ENCODE assay signal across 8 cellular contexts in genomic region chr12:89525824-89526770, GRCh38.
DNase-seq lines count a peak whose midpoint lies in the region; ATAC-seq lines count a peak whose summit lies in the region.

TSS of gene POC1B (minus strand) at chr12:89526047. CDS start at chr12:89525895, 152 bp downstream.

- peak; percentile 72 for ATAC-seq in HG03432 (IDR thresholded peaks at IDR 0.05; ENCODE audit: unreplicated experiment)

- DNase-seq in AML-193 (lab: John Stamatoyannopoulos, UW), result peak; percentile 74 to 90
- DNase-seq in GM19238 (ENCODE audit: insufficient read length, low spot score), result peak; percentile 69
- DNase-seq in NCI-H446 treated with DMSO at 0.1 percent for 48 hours (lab: John Stamatoyannopoulos, UW), result peak; percentile 62
- peak; percentile 75 for DNase-seq in activated CD4-positive, CD25-positive, alpha-beta regulatory T cell treated with anti-CD3 and anti-CD28 coated beads, Interleukin-2, amount 50 U/mL, for 72 hours
- peak; percentile 92 for DNase-seq in cerebellar cortex (ENCODE audit: low spot score)
- DNase-seq in islet precursor cell, result peak; percentile 97
- DNase-seq in stimulated activated CD4-positive, alpha-beta T cell treated with anti-CD3 and anti-CD28 coated beads, Interleukin-12 subunit alpha, Interleukin-12 subunit beta, amount 100 ng/mL, for 4 hours, result peak; percentile 75

Comparison
In these comparisons a context has a peak if more than half of its experiments do, and no peak if none do; other contexts are left out.
1. Peak in every context shown above with its lines: DNase-seq and ATAC-seq.